In the genomic region with DNA sequence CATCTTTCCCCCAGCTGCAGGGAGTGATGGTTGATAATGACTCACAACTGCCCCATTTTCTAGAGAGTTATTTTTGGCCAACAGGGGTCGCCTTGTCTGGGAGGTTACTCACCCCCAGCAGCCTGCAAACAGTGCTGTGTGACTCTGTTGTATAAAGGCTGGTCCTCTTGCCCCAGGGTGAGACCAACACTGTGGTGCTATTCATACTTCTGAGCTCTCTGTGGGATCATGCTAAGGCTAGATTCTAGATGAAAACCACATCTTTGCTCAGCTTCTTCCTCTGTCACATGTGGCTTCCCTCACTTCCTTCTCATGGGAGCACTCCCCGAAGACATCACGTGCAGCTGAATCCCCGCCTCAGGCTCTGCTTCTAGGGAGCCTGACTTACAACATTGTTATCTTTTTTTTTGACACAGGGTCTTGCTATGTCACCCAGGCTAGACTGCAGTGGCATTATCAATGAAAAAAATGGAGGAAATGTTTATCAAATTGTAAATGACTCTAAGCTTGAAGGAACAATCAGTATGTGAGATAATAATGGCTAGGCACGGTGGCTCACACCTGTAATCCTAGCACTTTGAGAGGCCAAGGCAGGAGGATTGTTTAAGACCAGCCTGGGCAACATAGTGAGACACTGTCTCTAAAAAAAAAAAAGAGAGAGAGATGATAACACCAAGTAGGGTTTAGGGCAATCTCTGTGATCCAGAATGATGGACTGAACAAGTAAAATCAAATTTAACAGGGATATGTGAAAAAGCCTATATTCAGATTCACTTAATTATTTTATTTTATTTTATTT, we compare ENCODE assay signal across 8 cellular contexts. TPM values are rescaled to one million over a fixed set of nuclear protein-coding genes. Genes with fewer than 3 reads are reported as not detected.
DNase-seq lines count a peak whose midpoint lies in the region; ATAC-seq and TF ChIP-seq lines count a peak whose summit lies in the region.

No MANE protein-coding gene starts in this region.

- H3K4me3 ChIP-seq in adrenal gland, result no peak overlapping the region
- H3K4me3 ChIP-seq in left lung, result no peak overlapping the region

- H3K27ac ChIP-seq in adrenal gland, result peak overlapping the region in 2 of 5 donors; percentile 38 to 72
- peak overlapping the region; percentile 39 to 76 for H3K27ac ChIP-seq in left lung

- WGBS in adrenal gland, 4 donors, result 31 to 66% (median 53%) methylated on average over 4 to 5 of the region's 5 CpGs

- DNase-seq in CMK (ENCODE audit: low read depth), result peak; percentile 85
- DNase-seq in T-helper 9 cell, result peak; percentile 56
- DNase-seq in adrenal gland, result peak; percentile 38 to 71 (median 44)
- DNase-seq in left lung, result peak; percentile 82 to 85
- peak; percentile 36 to 50 for DNase-seq in stimulated activated CD8-positive, alpha-beta memory T cell treated with anti-CD3 and anti-CD28 coated beads, Interleukin-2, amount 100 ng/mL, for 48 hours (ENCODE audit: low read depth in 2 of 2)
- no peak for DNase-seq in NCI-H146 (lab: John Stamatoyannopoulos, UW)

- ATAC-seq in HG03354 (IDR thresholded peaks at IDR 0.05; ENCODE audit: poor library complexity, severe bottlenecking, unreplicated experiment) (peak; percentile 62), left lung (peak; percentile 82), GM18505 (IDR thresholded peaks at IDR 0.05; ENCODE audit: unreplicated experiment) (no peak)

- H3K9me3 ChIP-seq in adrenal gland (replicated peaks in 1 of 3), result no peaks in the 10 kb centered on the region
- H3K9me3 ChIP-seq in left lung, result peaks cover 0 to 2% of the 10 kb centered on the region in 2 donors

- H3K4me1 ChIP-seq in adrenal gland (replicated peaks in 1 of 2) (no peaks in the 10 kb centered on the region), left lung (peaks cover 0 to 23% of the 10 kb centered on the region in 2 donors)

- intact Hi-C loops in adrenal gland (cut with DNase I) (no loop called here), left lung (cut with DNase I) (no loop called here)

- TF ChIP-seq CTCF in adrenal gland (IDR thresholded peaks at IDR 0.05), result peak; percentile 9 to 51 (median 34)
- peak; percentile 12 to 40 for TF ChIP-seq CTCF in left lung (IDR thresholded peaks at IDR 0.05)

- H3K27me3 ChIP-seq in adrenal gland (no peaks in the 10 kb centered on the region), left lung (no peaks in the 10 kb centered on the region)

- H3K36me3 ChIP-seq in adrenal gland (replicated peaks in 1 of 2), result no peaks in the 10 kb centered on the region
- no peaks in the 10 kb centered on the region for H3K36me3 ChIP-seq in left lung

- no peak for TF ChIP-seq POLR2A in adrenal gland (IDR thresholded peaks at IDR 0.05)
- TF ChIP-seq POLR2A in GM18505 (IDR thresholded peaks at IDR 0.05; ENCODE audit: borderline replicate concordance, extremely low read depth, insufficient read depth, insufficient read length), result no peak

RNA-seq across cellular contexts. Expression of gene SLC23A2, which starts 55.7 kb away (rescaled TPM):
- 100 to 1,000 TPM in 7 of 8 donors, 10 to 100 TPM in 1; 98.1 to 294 (median 145) TPM for total RNA-seq in adrenal gland
- polyA plus RNA-seq in adrenal gland, result 100 to 1,000 TPM in 2 of 3 donors, 10 to 100 TPM in 1; 51.0 to 224 (median 104) TPM
- 10 to 100 TPM; 15.8 to 27.1 TPM for total RNA-seq in left lung

RNA-seq across cellular contexts. Expression of gene TMEM230, which starts 55.9 kb away (rescaled TPM):
- total RNA-seq in adrenal gland (100 to 1,000 TPM in 7 of 8 donors, 10 to 100 TPM in 1; 95.6 to 214 (median 135) TPM), left lung (100 to 1,000 TPM in 1 of 2 donors, 10 to 100 TPM in 1; 98.4 to 112 TPM)
- 100 to 1,000 TPM; 206 to 276 (median 240) TPM for polyA plus RNA-seq in adrenal gland
